Comparison of ENCODE assay signal across 8 cellular contexts in genomic region chr6:27807415-27808241, GRCh38.
DNase-seq lines count a peak whose midpoint lies in the region; ATAC-seq, FAIRE-seq and TF ChIP-seq lines count a peak whose summit lies in the region.
"Not testable (repeated sequence)": the region's sequence is repeated elsewhere in the genome, so short reads cannot be mapped to it uniquely, and the experiment has no call there.

No MANE protein-coding gene starts in this region.

- ATAC-seq in A549 (peak; percentile 74 to 78), GM18519 (IDR thresholded peaks at IDR 0.05; ENCODE audit: low FRiP score, unreplicated experiment) (peak; percentile 49), HG03025 (IDR thresholded peaks at IDR 0.05; ENCODE audit: low FRiP score, unreplicated experiment) (peak; percentile 75), GM12878 (peak; percentile 68), right cardiac atrium (peak; percentile 92 to 93)

- not testable (repeated sequence) for H3K9me3 ChIP-seq in A549; GM12878 (replicated peaks; ENCODE audit: control insufficient read depth, insufficient read depth, low read length); right cardiac atrium (ENCODE audit: control insufficient read depth, low read length)

- not testable (repeated sequence) for TF ChIP-seq RAD21 in A549 (conservative IDR thresholded peaks at IDR 0.05 in 1 of 2, IDR thresholded peaks at IDR 0.05 in 1 of 2); GM12878 (IDR thresholded peaks at IDR 0.05; ENCODE audit: insufficient read depth, low read depth, low read length)

- SMC1A ChIA-PET in GM12878 (lab: Charles Lee; ENCODE audit: uncharacterized antibody, unreplicated experiment), result interaction anchor here (0.7 to 5.1 kb wide), 11 partner anchors 11 to 1631 kb away, joined by 3 to 57 read pairs (median 6); a partner anchor contains a TSS

- WGBS in A549 (ENCODE audit: missing lambda C conversion rate), result 1% methylated on average over 39 of the region's 44 CpGs
- WGBS in GM12878 (ENCODE audit: insufficient coverage, insufficient replicate concordance, low lambda C conversion rate, missing lambda C conversion rate), result under 1% methylated on average over 44 of the region's 44 CpGs
- under 1% methylated on average over 44 of the region's 44 CpGs for WGBS in right cardiac atrium

- peaks cover 21% of the 10 kb centered on the region; the same call in 2 of the 3 replicates for H3K4me1 ChIP-seq in A549
- peaks cover 19% of the 10 kb centered on the region for H3K4me1 ChIP-seq in GM12878 (ENCODE audit: control insufficient read depth, insufficient read depth, low read length)
- H3K4me1 ChIP-seq in right cardiac atrium (ENCODE audit: control insufficient read depth, insufficient read depth, low read length), result not testable (repeated sequence)

- peaks cover 10% of the 10 kb centered on the region for H3K36me3 Mint-ChIP-seq in T-helper 2 cell treated with Interferon-gamma antibody and Interleukin-4, amounts not matched to agents 5 μg/mL and 100 μg/mL, for 36 hours (ENCODE audit: low read depth)
- H3K36me3 Mint-ChIP-seq in progenitor cell of endocrine pancreas (ENCODE audit: insufficient read depth), result not testable (repeated sequence)

- peak overlapping the region; percentile 69 for H2AFZ ChIP-seq in GM12878 (ENCODE audit: control insufficient read depth, low read depth, low read length)

- POLR2A ChIA-PET in A549 (lab: Yijun Ruan, JAX), result interaction anchor here (0.5 to 7.3 kb wide), 32 partner anchors 10 to 1781 kb away, joined by 3 to 270 read pairs (median 4); a partner anchor contains a TSS
- POLR2A ChIA-PET in GM12878 (lab: Charles Lee), result interaction anchor here (0.9 to 10.0 kb wide), 14 partner anchors 11 to 1787 kb away, joined by 3 to 119 read pairs (median 4); a partner anchor contains a TSS

- H3K36me3 ChIP-seq in GM12878 (ENCODE audit: control insufficient read depth in 2 of 2, insufficient read depth in 2 of 2, low read length in 1 of 2), result not testable (repeated sequence)

- peak overlapping the region; percentile 51 for H3K4me3 ChIP-seq in A549
- H3K4me3 ChIP-seq in GM12878, result peak overlapping the region; percentile 58
- peak overlapping the region; percentile 73 for H3K4me3 ChIP-seq in right cardiac atrium (ENCODE audit: low read length)

- CTCF ChIA-PET in A549 (lab: Yijun Ruan, JAX), result interaction anchor here (0.6 to 5.6 kb wide), 4 partner anchors 11 to 1486 kb away, joined by 3 to 28 read pairs (median 4); no protein-coding TSS in a partner anchor
- CTCF ChIA-PET in GM12878 (lab: Yijun Ruan, JAX), result interaction anchor here (0.7 to 2.8 kb wide), 6 partner anchors 18 to 88 kb away, joined by 3 to 26 read pairs (median 4); a partner anchor contains a TSS

- H4K20me1 ChIP-seq in GM12878 (ENCODE audit: control insufficient read depth, insufficient read depth), result not testable (repeated sequence)

- TF ChIP-seq POLR2A in A549 (IDR thresholded peaks at IDR 0.05; ENCODE audit: low read length) (peak; percentile 65), GM12878 (IDR thresholded peaks at IDR 0.05; ENCODE audit: low read depth, low read length) (peak; percentile 76)

- not testable (repeated sequence) for H3K9me3 Mint-ChIP-seq in T-helper 2 cell treated with Interferon-gamma antibody and Interleukin-4, amounts not matched to agents 5 μg/mL and 100 μg/mL, for 36 hours; progenitor cell of endocrine pancreas (ENCODE audit: low read depth)

- H3K4me3 Mint-ChIP-seq in T-helper 2 cell treated with Interferon-gamma antibody and Interleukin-4, amounts not matched to agents 5 μg/mL and 100 μg/mL, for 36 hours, result peak overlapping the region; percentile 92
- H3K4me3 Mint-ChIP-seq in progenitor cell of endocrine pancreas (ENCODE audit: low read depth), result peak overlapping the region; percentile 94

- not testable (repeated sequence) for TF ChIP-seq EP300 in A549 (IDR thresholded peaks at IDR 0.05)
- TF ChIP-seq EP300 in GM12878 (IDR thresholded peaks at IDR 0.05; ENCODE audit: borderline replicate concordance in 1 of 2, control insufficient read depth in 1 of 2, low read depth in 2 of 2, low read length in 2 of 2), result 0 out of 4 replicates have a peak, but pooled peaks of 1 of the 2 experiments have one; percentile 15

- peaks cover 14% of the 10 kb centered on the region for H3K27me3 Mint-ChIP-seq in T-helper 2 cell treated with Interferon-gamma antibody and Interleukin-4, amounts not matched to agents 5 μg/mL and 100 μg/mL, for 36 hours (ENCODE audit: low read depth)
- H3K27me3 Mint-ChIP-seq in progenitor cell of endocrine pancreas, result not testable (repeated sequence)

- TSS peak; percentile 100 for BruUV-seq in GM12878 (replicated peaks; lab: Mats Ljungman, UMichigan)

- H3K4me2 ChIP-seq in A549, result peak overlapping the region; percentile 94
- peak overlapping the region; percentile 85 for H3K4me2 ChIP-seq in GM12878 (ENCODE audit: control insufficient read depth, insufficient read depth)

- DNase-seq in A549 (ENCODE audit: low read depth in 1 of 2, low spot score in 1 of 2) (peak; percentile 81 to 97), NCI-H2029 (lab: John Stamatoyannopoulos, UW) (peak; percentile 90), GM12878 (ENCODE audit: low read depth, low spot score) (peak; percentile 97), right cardiac atrium (peak; percentile 43 to 82 (median 80)), progenitor cell of endocrine pancreas (ENCODE audit: low spot score, unreplicated experiment) (peak; percentile 46)
- DNase-seq in T-helper 2 cell treated with Interferon-gamma antibody and Interleukin-4, amounts not matched to agents 5 μg/mL and 100 μg/mL, for 36 hours (ENCODE audit: low spot score), result peak; percentile 83

- peak overlapping the region; percentile 100 for H3K27ac Mint-ChIP-seq in T-helper 2 cell treated with Interferon-gamma antibody and Interleukin-4, amounts not matched to agents 5 μg/mL and 100 μg/mL, for 36 hours
- peak overlapping the region; percentile 98 for H3K27ac Mint-ChIP-seq in progenitor cell of endocrine pancreas

- in situ Hi-C loops in GM12878 (cut with MboI), result loop anchor here (10.0 kb wide), 1 partner anchor 653 kb away; no protein-coding TSS in a partner anchor

- peaks cover 18% of the 10 kb centered on the region for H3K79me2 ChIP-seq in GM12878 (ENCODE audit: control insufficient read depth, insufficient read depth, low read length)

- peaks cover 48% of the 10 kb centered on the region for H3K4me1 Mint-ChIP-seq in T-helper 2 cell treated with Interferon-gamma antibody and Interleukin-4, amounts not matched to agents 5 μg/mL and 100 μg/mL, for 36 hours (ENCODE audit: low read depth)
- H3K4me1 Mint-ChIP-seq in progenitor cell of endocrine pancreas (ENCODE audit: low read depth), result peaks cover 29% of the 10 kb centered on the region

- H3K27me3 ChIP-seq in GM12878 (replicated peaks in 1 of 2; ENCODE audit: control insufficient read depth in 2 of 2, insufficient read depth in 2 of 2, low read length in 1 of 2); right cardiac atrium (ENCODE audit: control insufficient read depth, insufficient read depth): not testable (repeated sequence)

- peak overlapping the region; percentile 91 for H3K9ac ChIP-seq in GM12878 (ENCODE audit: control insufficient read depth, insufficient read depth, low read length)

- RAD21 ChIA-PET in GM12878 (lab: Charles Lee; ENCODE audit: unreplicated experiment), result interaction anchor here (0.9 to 7.3 kb wide), 13 partner anchors 12 to 662 kb away, joined by 3 to 112 read pairs (median 4); a partner anchor contains a TSS

- not testable (repeated sequence) for TF ChIP-seq CTCF in A549 (IDR thresholded peaks at IDR 0.05); GM12878 (IDR thresholded peaks at IDR 0.05 in 2 of 3, conservative IDR thresholded peaks at IDR 0.05 in 1 of 3; ENCODE audit: control insufficient read depth in 2 of 3, extremely low read depth in 1 of 3, insufficient read depth in 1 of 3, low read depth in 3 of 3, low read length in 3 of 3); progenitor cell of endocrine pancreas (IDR thresholded peaks at IDR 0.05; ENCODE audit: unreplicated experiment)

- intact Hi-C loops in GM12878 (cut with micrococcal nuclease; ENCODE audit: unreplicated experiment), result loop anchor here (1.0 to 2.0 kb wide), 2 partner anchors 660 to 675 kb away; a partner anchor contains a TSS
- intact Hi-C loops in right cardiac atrium (cut with DNase I), result loop anchor here in 1 of 4 donors (5.0 kb wide), 1 partner anchor 85 kb away; a partner anchor contains a TSS

- H3K27ac ChIP-seq in A549, result peak overlapping the region; percentile 92 to 99
- peak overlapping the region; percentile 84 for H3K27ac ChIP-seq in GM12878 (ENCODE audit: control insufficient read depth, insufficient read depth)
- H3K27ac ChIP-seq in right cardiac atrium (ENCODE audit: low read length), result peak overlapping the region; percentile 46

- FAIRE-seq in A549 (lab: Jason Lieb, UNC), result not testable (repeated sequence)
- peak; percentile 100 for FAIRE-seq in GM12878 (lab: Jason Lieb, UNC)

TF ChIP-seq in A549, 52 proteins besides CTCF, POLR2A, EP300 and RAD21 (continues in another document):
- TF ChIP-seq GATA3 (IDR thresholded peaks at IDR 0.05; ENCODE audit: borderline replicate concordance), result 0 out of 2 replicates have a peak, but pooled peaks have one; percentile 4
- 0 out of 3 replicates have a peak, but pooled peaks have one; percentile 5 for TF ChIP-seq BCL3 (IDR thresholded peaks at IDR 0.05)

TF ChIP-seq in GM12878, 131 proteins besides CTCF, POLR2A, EP300 and RAD21 (continues in another document):
- peak; percentile 52; the same call in 1 of the 2 replicates for TF ChIP-seq POLR2AphosphoS2 (IDR thresholded peaks at IDR 0.05; ENCODE audit: low read depth, low read length)

Comparison
In these comparisons a context has a peak if more than half of its experiments do, and no peak if none do; other contexts are left out.
1. Peak in every context shown above with its lines: DNase-seq, ATAC-seq, H3K4me3 ChIP-seq and H3K27ac ChIP-seq.
2. DNase-seq: peak in every context shown above with its lines; median percentile 97 in GM12878; 90 in NCI-H2029; 89 in A549; 83 in T-helper 2 cell treated with Interferon-gamma antibody and Interleukin-4, amounts not matched to agents 5 μg/mL and 100 μg/mL, for 36 hours; 80 in right cardiac atrium; 46 in progenitor cell of endocrine pancreas.